Comparison of ENCODE assay signal across 18 cellular contexts in the genomic region with DNA sequence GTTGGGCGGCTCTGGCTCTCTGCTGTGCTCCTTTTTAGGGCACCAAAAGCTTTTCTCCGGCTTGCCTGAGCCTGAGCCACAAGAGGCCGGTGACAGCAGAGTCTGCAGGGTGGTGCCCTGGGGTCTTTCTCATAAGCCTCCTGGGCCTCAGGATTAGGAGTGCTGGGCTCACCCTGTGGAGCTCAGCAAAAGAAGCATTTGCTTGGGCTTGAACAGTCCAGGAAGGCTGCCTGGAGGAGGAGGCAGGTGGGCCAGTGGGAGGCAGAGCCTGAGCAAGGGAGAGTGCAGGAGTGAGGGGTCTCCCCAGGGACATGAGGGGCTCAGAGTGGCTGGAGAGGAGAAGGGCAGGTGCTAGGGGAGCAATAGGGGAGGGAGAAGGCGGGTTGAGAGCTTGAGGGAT. TPM values are rescaled to one million over a fixed set of nuclear protein-coding genes. Genes with fewer than 3 reads are reported as not detected.
DNase-seq lines count a peak whose midpoint lies in the region; ATAC-seq, FAIRE-seq and TF ChIP-seq lines count a peak whose summit lies in the region.
"Had no signal": no experiment of that assay in that cellular context is flagged by ENCODE, and none has a peak within 500 bp of the region (broad histone marks: within the 10 kb centered on the region; RNA-seq: fewer than 3 reads in every experiment).

No MANE protein-coding gene starts in this region.

- CTCF ChIA-PET in RWPE1 (lab: Yijun Ruan, JAX), result interaction anchor here (0.6 to 1.2 kb wide), 3 partner anchors 10 to 296 kb away, joined by 3 to 6 read pairs (median 3); no protein-coding TSS in a partner anchor
- CTCF ChIA-PET in HepG2 (lab: Yijun Ruan, JAX; ENCODE audit: low intra/inter-chr PET ratio, low total read pairs), result no interaction called here

- DNase-seq in right cardiac atrium (peak in 2 of 3 donors; percentile 0 to 52), left ventricle myocardium inferior (no peak), RWPE1 (ENCODE audit: low spot score) (no peak), HepG2 (ENCODE audit: low spot score) (no peak), spleen (peak; percentile 48), sciatic nerve (ENCODE audit: low spot score) (no peak), prostate gland (ENCODE audit: low spot score) (no peak), hepatic stellate cell (ENCODE audit: low spot score) (no peak)
- DNase-seq: AML-193; CD4-positive, alpha-beta memory T cell; DMS153; DMS79; GDM1; GOT3; H7 had no signal

- H3K4me2 ChIP-seq in HepG2 (ENCODE audit: low read depth, low read length), result no peak overlapping the region

- no peaks in the 10 kb centered on the region for H3K79me2 ChIP-seq in HepG2 (ENCODE audit: insufficient read depth, low read length)

- no peak for FAIRE-seq in HepG2 (lab: Jason Lieb, UNC)
- FAIRE-seq: GM12892, GM18507 had no signal

- H3K27me3 ChIP-seq in right cardiac atrium (ENCODE audit: control insufficient read depth, insufficient read depth) (no peaks in the 10 kb centered on the region), left ventricle myocardium inferior (ENCODE audit: low read depth) (peaks cover 86% of the 10 kb centered on the region), HepG2 (ENCODE audit: control insufficient read depth in 1 of 2, insufficient read depth in 2 of 2, low read length in 2 of 2) (peaks cover 37 to 92% of the 10 kb centered on the region in 2 experiments), spleen (replicated peaks in 1 of 7) (peaks cover 0 to 82% (median 10%) of the 10 kb centered on the region in 7 donors), prostate gland (replicated peaks; ENCODE audit: insufficient read depth) (peaks cover 6% of the 10 kb centered on the region)

- H3K4me1 ChIP-seq in right cardiac atrium (ENCODE audit: control insufficient read depth, insufficient read depth, low read length) (no peaks in the 10 kb centered on the region), left ventricle myocardium inferior (peaks cover 1% of the 10 kb centered on the region), HepG2 (ENCODE audit: insufficient read depth, low read length) (no peaks in the 10 kb centered on the region), spleen (no peaks in the 10 kb centered on the region), prostate gland (replicated peaks) (no peaks in the 10 kb centered on the region)

- no peak overlapping the region for H2AFZ ChIP-seq in HepG2 (ENCODE audit: low read length)

- no peak overlapping the region for H3K9ac ChIP-seq in HepG2 (ENCODE audit: insufficient read depth, low read depth, low read length)

- TF ChIP-seq CTCF in left ventricle myocardium inferior (IDR thresholded peaks at IDR 0.05; ENCODE audit: borderline replicate concordance) (no peak), RWPE1 (conservative IDR thresholded peaks at IDR 0.05; ENCODE audit: low read depth) (no peak), HepG2 (CRISPR knock-in tag; IDR thresholded peaks at IDR 0.05) (no peak), spleen (IDR thresholded peaks at IDR 0.05 in 8 of 11, conservative IDR thresholded peaks at IDR 0.05 in 3 of 11) (no peak), prostate gland (IDR thresholded peaks at IDR 0.05) (no peak)

- H3K4me3 ChIP-seq in right cardiac atrium (ENCODE audit: low read length) (no peak overlapping the region), left ventricle myocardium inferior (no peak overlapping the region), HepG2 (replicated peaks in 1 of 3; ENCODE audit: insufficient read depth in 1 of 3, low read depth in 2 of 3, low read length in 3 of 3) (no peak overlapping the region), spleen (no peak overlapping the region), prostate gland (no peak overlapping the region)

- POLR2A ChIA-PET in RWPE1 (lab: Yijun Ruan, JAX; ENCODE audit: low non-redundant PET) (no interaction called here), HepG2 (lab: Yijun Ruan, JAX) (no interaction called here)

- H3K27ac ChIP-seq in right cardiac atrium (ENCODE audit: low read length), result no peak overlapping the region
- no peak overlapping the region for H3K27ac ChIP-seq in left ventricle myocardium inferior (replicated peaks)
- peak overlapping the region; percentile 65 for H3K27ac ChIP-seq in RWPE1
- no peak overlapping the region for H3K27ac ChIP-seq in HepG2 (ENCODE audit: extremely low read length, insufficient read depth, low read length)
- H3K27ac ChIP-seq in spleen, result no peak overlapping the region
- H3K27ac ChIP-seq in prostate gland, result no peak overlapping the region
- H3K27ac ChIP-seq: C4-2B had no signal

- no peaks in the 10 kb centered on the region for H3K36me3 ChIP-seq in left ventricle myocardium inferior
- no peaks in the 10 kb centered on the region for H3K36me3 ChIP-seq in HepG2 (replicated peaks in 1 of 2; ENCODE audit: control insufficient read depth in 1 of 2, insufficient read depth in 2 of 2, low read length in 2 of 2)
- H3K36me3 ChIP-seq in spleen, result no peaks in the 10 kb centered on the region
- H3K36me3 ChIP-seq in prostate gland, result no peaks in the 10 kb centered on the region

- TF ChIP-seq POLR2A in HepG2 (IDR thresholded peaks at IDR 0.05; ENCODE audit: insufficient read depth in 1 of 2, low read depth in 2 of 2, low read length in 2 of 2), result no peak
- no peak for TF ChIP-seq POLR2A in spleen (IDR thresholded peaks at IDR 0.05)
- no peak for TF ChIP-seq POLR2A in prostate gland (IDR thresholded peaks at IDR 0.05)

- intact Hi-C loops in right cardiac atrium (cut with DNase I) (loop anchor here in 1 of 4 donors (10.0 kb wide), 1 partner anchor 59 kb away; a partner anchor contains a TSS), left ventricle myocardium inferior (cut with micrococcal nuclease) (loop anchor here (10.0 kb wide), 1 partner anchor 69 kb away; no protein-coding TSS in a partner anchor), HepG2 (cut with micrococcal nuclease; ENCODE audit: unreplicated experiment) (no loop called here), spleen (cut with DNase I; ENCODE audit: low total_unique reads) (no loop called here), sciatic nerve (cut with DNase I) (no loop called here), prostate gland (cut with DNase I) (no loop called here)

- in situ Hi-C loops in HepG2 (cut with HindIII; ENCODE audit: extremely low pct_ligation_motif_present, low pct_unique_long_range_greater_than_20kb), result no loop called here

- WGBS in right cardiac atrium, result 95% methylated on average over 4 of the region's 4 CpGs
- 42% methylated on average over 4 of the region's 4 CpGs for WGBS in HepG2 (ENCODE audit: low lambda C conversion rate)
- 93 to 97% (median 95%) methylated on average over 4 of the region's 4 CpGs for WGBS in spleen, 5 donors
- 93% methylated on average over 4 of the region's 4 CpGs for WGBS in prostate gland

- TF ChIP-seq EP300 in HepG2 (IDR thresholded peaks at IDR 0.05; ENCODE audit: low read depth in 2 of 2, low read length in 2 of 2) (no peak), HepG2 (CRISPR knock-in tag; IDR thresholded peaks at IDR 0.05; ENCODE audit: borderline replicate concordance) (no peak)

- no peaks in the 10 kb centered on the region; the same call in 1 of the 2 replicates for H4K20me1 ChIP-seq in HepG2 (ENCODE audit: insufficient read depth, low read length)

- ATAC-seq in right cardiac atrium, result no peak
- ATAC-seq in HepG2, result no peak
- ATAC-seq in sciatic nerve, result no peak

- no TSS peak for BruUV-seq in HepG2 (replicated peaks; lab: Mats Ljungman, UMichigan)

- no peaks in the 10 kb centered on the region for H3K9me3 ChIP-seq in right cardiac atrium (ENCODE audit: control insufficient read depth, low read length)
- H3K9me3 ChIP-seq in left ventricle myocardium inferior (replicated peaks), result no peaks in the 10 kb centered on the region
- H3K9me3 ChIP-seq in HepG2 (ENCODE audit: low read length), result no peaks in the 10 kb centered on the region
- no peaks in the 10 kb centered on the region for H3K9me3 ChIP-seq in spleen
- no peaks in the 10 kb centered on the region for H3K9me3 ChIP-seq in prostate gland

- no peak for TF ChIP-seq RAD21 in HepG2 (CRISPR knock-in tag; IDR thresholded peaks at IDR 0.05)

RNA-seq across cellular contexts. Expression of a gene that starts 32.9 kb away (rescaled TPM):
- total RNA-seq in right cardiac atrium (10 to 100 TPM in 1 of 4 donors, 1 to 10 TPM in 3; 8.3 to 10.9 (median 8.6) TPM), left ventricle myocardium inferior (9.8 TPM), HepG2 (2016; rRNA removed; fragmentation: Illumina TruSeq; extraction: Trizol) (34.8 and 35.9 TPM in 2 replicates), spleen (10 to 100 TPM in 4 of 7 donors, 1 to 10 TPM in 3; 8.5 to 15.7 (median 12.0) TPM), sciatic nerve (10.4 TPM), prostate gland (10 to 100 TPM in 1 of 2 donors, 1 to 10 TPM in 1; 8.3 to 24.1 TPM)
- polyA plus RNA-seq in right cardiac atrium (12.1 TPM), HepG2 (2011; rRNA removed) (31.6 and 34.2 TPM in 2 replicates), spleen (10 to 100 TPM; 10.6 to 13.1 (median 12.6) TPM)
- total RNA-seq in HepG2 (2016; cell fraction: cytosol; rRNA removed; fragmentation: Illumina TruSeq; extraction: Trizol; ENCODE audit: low read depth), result 79.0 and 80.7 TPM in 2 replicates
- 31.8 and 38.7 TPM in 2 replicates for total RNA-seq in HepG2 (2016; cell fraction: insoluble cytoplasmic fraction; rRNA removed; fragmentation: Illumina TruSeq; extraction: Trizol)
- total RNA-seq in HepG2 (2016; cell fraction: membrane; rRNA removed; fragmentation: Illumina TruSeq; extraction: Trizol), result 96.7 and 98.0 TPM in 2 replicates
- 17.0 and 18.5 TPM in 2 replicates for total RNA-seq in HepG2 (2016; cell fraction: nucleus; rRNA removed; fragmentation: Illumina TruSeq; extraction: Trizol)
- 30.7 and 37.2 TPM in 2 replicates for polyA plus RNA-seq in HepG2 (2011; cell fraction: cytosol; rRNA removed)
- polyA plus RNA-seq in HepG2 (2011; cell fraction: nucleus; rRNA removed), result 29.7 and 36.4 TPM in 2 replicates
- 21.6 and 23.1 TPM in 2 replicates for polyA plus RNA-seq in HepG2 (2012)
- polyA plus RNA-seq in HepG2 (2016; cell fraction: cytosol; fragmentation: Illumina TruSeq; extraction: Trizol; ENCODE audit: low read depth), result 88.5 and 96.5 TPM in 2 replicates
- polyA plus RNA-seq in HepG2 (2016; cell fraction: insoluble cytoplasmic fraction; fragmentation: Illumina TruSeq; extraction: Trizol; ENCODE audit: low read depth), result 34.9 and 39.2 TPM in 2 replicates
- 88.7 and 90.6 TPM in 2 replicates for polyA plus RNA-seq in HepG2 (2016; cell fraction: membrane; fragmentation: Illumina TruSeq; extraction: Trizol; ENCODE audit: low read depth)
- 40.3 and 42.7 TPM in 2 replicates for polyA plus RNA-seq in HepG2 (2016; cell fraction: nucleus; fragmentation: Illumina TruSeq; extraction: Trizol; ENCODE audit: insufficient read depth, low read depth)
- polyA minus RNA-seq in HepG2 (2011; rRNA and poly(A)+ RNA removed; ENCODE audit: low replicate concordance), result 21.2 and 36.8 TPM in 2 replicates
- 12.7 and 13.0 TPM in 2 replicates for polyA minus RNA-seq in HepG2 (2011; cell fraction: cytosol; rRNA and poly(A)+ RNA removed)
- 10.2 and 10.9 TPM in 2 replicates for polyA minus RNA-seq in HepG2 (2011; cell fraction: nucleus; rRNA and poly(A)+ RNA removed)

RNA-seq across cellular contexts. Expression of a gene that starts 41.2 kb away (rescaled TPM):
- total RNA-seq in right cardiac atrium, result 10 to 100 TPM; 21.0 to 29.6 (median 24.2) TPM
- polyA plus RNA-seq in right cardiac atrium, result 26.6 TPM
- total RNA-seq in left ventricle myocardium inferior, result 19.2 TPM
- total RNA-seq in HepG2 (2016; rRNA removed; fragmentation: Illumina TruSeq; extraction: Trizol), result 68.3 and 81.8 TPM in 2 replicates
- 6.3 and 8.7 TPM in 2 replicates for total RNA-seq in HepG2 (2016; cell fraction: cytosol; rRNA removed; fragmentation: Illumina TruSeq; extraction: Trizol; ENCODE audit: low read depth)
- 58.8 and 84.2 TPM in 2 replicates for total RNA-seq in HepG2 (2016; cell fraction: insoluble cytoplasmic fraction; rRNA removed; fragmentation: Illumina TruSeq; extraction: Trizol)
- 20.8 and 24.4 TPM in 2 replicates for total RNA-seq in HepG2 (2016; cell fraction: membrane; rRNA removed; fragmentation: Illumina TruSeq; extraction: Trizol)
- 33.8 and 41.3 TPM in 2 replicates for total RNA-seq in HepG2 (2016; cell fraction: nucleus; rRNA removed; fragmentation: Illumina TruSeq; extraction: Trizol)
- polyA plus RNA-seq in HepG2 (2011; rRNA removed), result 47.7 and 62.2 TPM in 2 replicates
- polyA plus RNA-seq in HepG2 (2011; cell fraction: cytosol; rRNA removed), result 58.6 and 82.5 TPM in 2 replicates
- polyA plus RNA-seq in HepG2 (2011; cell fraction: nucleus; rRNA removed), result 105 and 121 TPM in 2 replicates
- 34.0 and 38.1 TPM in 2 replicates for polyA plus RNA-seq in HepG2 (2012)
- polyA plus RNA-seq in HepG2 (2016; cell fraction: cytosol; fragmentation: Illumina TruSeq; extraction: Trizol; ENCODE audit: low read depth), result 4.2 and 4.7 TPM in 2 replicates
- 68.1 and 77.5 TPM in 2 replicates for polyA plus RNA-seq in HepG2 (2016; cell fraction: insoluble cytoplasmic fraction; fragmentation: Illumina TruSeq; extraction: Trizol; ENCODE audit: low read depth)
- 11.5 and 14.2 TPM in 2 replicates for polyA plus RNA-seq in HepG2 (2016; cell fraction: membrane; fragmentation: Illumina TruSeq; extraction: Trizol; ENCODE audit: low read depth)
- polyA plus RNA-seq in HepG2 (2016; cell fraction: nucleus; fragmentation: Illumina TruSeq; extraction: Trizol; ENCODE audit: insufficient read depth, low read depth), result 103 and 104 TPM in 2 replicates
- polyA minus RNA-seq in HepG2 (2011; rRNA and poly(A)+ RNA removed; ENCODE audit: low replicate concordance), result 38.5 and 45.1 TPM in 2 replicates
- polyA minus RNA-seq in HepG2 (2011; cell fraction: cytosol; rRNA and poly(A)+ RNA removed), result 39.4 and 42.5 TPM in 2 replicates
- polyA minus RNA-seq in HepG2 (2011; cell fraction: nucleus; rRNA and poly(A)+ RNA removed), result 15.1 and 20.0 TPM in 2 replicates
- total RNA-seq in spleen, result 10 to 100 TPM; 69.8 to 91.0 (median 78.2) TPM
- 100 to 1,000 TPM in 1 of 3 donors, 10 to 100 TPM in 2; 46.0 to 127 (median 66.9) TPM for polyA plus RNA-seq in spleen
- total RNA-seq in sciatic nerve, result 52.7 TPM
- 10 to 100 TPM; 60.2 to 76.9 TPM for total RNA-seq in prostate gland

RNA-seq across cellular contexts. Expression of a gene that starts 53.4 kb away (rescaled TPM):
- 1 to 10 TPM; 4.3 to 6.9 (median 5.6) TPM for total RNA-seq in right cardiac atrium
- polyA plus RNA-seq in right cardiac atrium, result 13.0 TPM
- 2.1 TPM for total RNA-seq in left ventricle myocardium inferior
- 53.3 and 204 TPM in 2 replicates for total RNA-seq in HepG2 (2016; rRNA removed; fragmentation: Illumina TruSeq; extraction: Trizol)
- total RNA-seq in HepG2 (2016; cell fraction: cytosol; rRNA removed; fragmentation: Illumina TruSeq; extraction: Trizol; ENCODE audit: low read depth), result 13.9 and 15.8 TPM in 2 replicates
- 48.0 and 215 TPM in 2 replicates for total RNA-seq in HepG2 (2016; cell fraction: insoluble cytoplasmic fraction; rRNA removed; fragmentation: Illumina TruSeq; extraction: Trizol)
- total RNA-seq in HepG2 (2016; cell fraction: membrane; rRNA removed; fragmentation: Illumina TruSeq; extraction: Trizol), result 19.3 and 20.8 TPM in 2 replicates
- 216 and 254 TPM in 2 replicates for total RNA-seq in HepG2 (2016; cell fraction: nucleus; rRNA removed; fragmentation: Illumina TruSeq; extraction: Trizol)
- 155 and 175 TPM in 2 replicates for polyA plus RNA-seq in HepG2 (2011; rRNA removed)
- 84.5 and 113 TPM in 2 replicates for polyA plus RNA-seq in HepG2 (2011; cell fraction: cytosol; rRNA removed)
- 1,291 and 1,782 TPM in 2 replicates for polyA plus RNA-seq in HepG2 (2011; cell fraction: nucleus; rRNA removed)
- 79.9 and 172 TPM in 2 replicates for polyA plus RNA-seq in HepG2 (2012)
- 9.2 and 9.5 TPM in 2 replicates for polyA plus RNA-seq in HepG2 (2016; cell fraction: cytosol; fragmentation: Illumina TruSeq; extraction: Trizol; ENCODE audit: low read depth)
- polyA plus RNA-seq in HepG2 (2016; cell fraction: insoluble cytoplasmic fraction; fragmentation: Illumina TruSeq; extraction: Trizol; ENCODE audit: low read depth), result 55.1 and 66.2 TPM in 2 replicates
- 17.0 and 20.1 TPM in 2 replicates for polyA plus RNA-seq in HepG2 (2016; cell fraction: membrane; fragmentation: Illumina TruSeq; extraction: Trizol; ENCODE audit: low read depth)
- polyA plus RNA-seq in HepG2 (2016; cell fraction: nucleus; fragmentation: Illumina TruSeq; extraction: Trizol; ENCODE audit: insufficient read depth, low read depth), result 637 and 662 TPM in 2 replicates
- polyA minus RNA-seq in HepG2 (2011; rRNA and poly(A)+ RNA removed; ENCODE audit: low replicate concordance), result 5.1 and 12.2 TPM in 2 replicates
- 23.0 and 25.3 TPM in 2 replicates for polyA minus RNA-seq in HepG2 (2011; cell fraction: cytosol; rRNA and poly(A)+ RNA removed)
- polyA minus RNA-seq in HepG2 (2011; cell fraction: nucleus; rRNA and poly(A)+ RNA removed), result 56.8 and 67.0 TPM in 2 replicates
- total RNA-seq in spleen, result 10 to 100 TPM in 3 of 7 donors, 1 to 10 TPM in 4; 1.2 to 16.7 (median 6.8) TPM
- polyA plus RNA-seq in spleen, result 10 to 100 TPM; 10.9 to 14.7 (median 13.1) TPM
- 69.6 TPM for total RNA-seq in sciatic nerve
- 1 to 10 TPM; 5.8 to 6.5 TPM for total RNA-seq in prostate gland
- total RNA-seq: CD4-positive, alpha-beta memory T cell had no signal

RNA-seq across cellular contexts. Expression of a gene that starts 54.8 kb away (rescaled TPM):
- total RNA-seq in right cardiac atrium (under 1 TPM in 1 of 4 donors, not detected in 3; 0.06 TPM), left ventricle myocardium inferior (not detected), HepG2 (2016; rRNA removed; fragmentation: Illumina TruSeq; extraction: Trizol) (0.09 TPM in 1 of 2 replicates, not detected in the other), spleen (1 to 10 TPM in 3 of 7 donors, under 1 TPM in 4; 0.51 to 5.7 (median 0.92) TPM), sciatic nerve (0.09 TPM), prostate gland (under 1 TPM in 1 of 2 donors, not detected in 1; 0.74 TPM)
- polyA plus RNA-seq in right cardiac atrium (not detected), HepG2 (2011; rRNA removed) (0.12 and 0.17 TPM in 2 replicates), spleen (under 1 TPM; 0.14 to 0.30 (median 0.26) TPM)
- not detected in 2 replicates for total RNA-seq in HepG2 (2016; cell fraction: cytosol; rRNA removed; fragmentation: Illumina TruSeq; extraction: Trizol; ENCODE audit: low read depth)
- 0.04 TPM in 1 of 2 replicates, not detected in the other for total RNA-seq in HepG2 (2016; cell fraction: insoluble cytoplasmic fraction; rRNA removed; fragmentation: Illumina TruSeq; extraction: Trizol)
- total RNA-seq in HepG2 (2016; cell fraction: membrane; rRNA removed; fragmentation: Illumina TruSeq; extraction: Trizol), result 0.09 TPM in 1 of 2 replicates, not detected in the other
- total RNA-seq in HepG2 (2016; cell fraction: nucleus; rRNA removed; fragmentation: Illumina TruSeq; extraction: Trizol), result 0.12 TPM in 1 of 2 replicates, not detected in the other
- polyA plus RNA-seq in HepG2 (2011; cell fraction: cytosol; rRNA removed), result 0.09 and 0.12 TPM in 2 replicates
- polyA plus RNA-seq in HepG2 (2011; cell fraction: nucleus; rRNA removed), result 0.38 and 0.51 TPM in 2 replicates
- polyA plus RNA-seq in HepG2 (2012), result 0.09 and 0.19 TPM in 2 replicates
- polyA plus RNA-seq in HepG2 (2016; cell fraction: cytosol; fragmentation: Illumina TruSeq; extraction: Trizol; ENCODE audit: low read depth), result not detected in 2 replicates
- polyA plus RNA-seq in HepG2 (2016; cell fraction: insoluble cytoplasmic fraction; fragmentation: Illumina TruSeq; extraction: Trizol; ENCODE audit: low read depth), result 0.08 TPM in 1 of 2 replicates, not detected in the other
- 0.05 TPM in 1 of 2 replicates, not detected in the other for polyA plus RNA-seq in HepG2 (2016; cell fraction: membrane; fragmentation: Illumina TruSeq; extraction: Trizol; ENCODE audit: low read depth)
- 0.35 and 0.41 TPM in 2 replicates for polyA plus RNA-seq in HepG2 (2016; cell fraction: nucleus; fragmentation: Illumina TruSeq; extraction: Trizol; ENCODE audit: insufficient read depth, low read depth)
- polyA minus RNA-seq in HepG2 (2011; rRNA and poly(A)+ RNA removed; ENCODE audit: low replicate concordance), result 0.24 TPM in 1 of 2 replicates, not detected in the other
- polyA minus RNA-seq in HepG2 (2011; cell fraction: cytosol; rRNA and poly(A)+ RNA removed), result not detected in 2 replicates
- 0.12 and 0.13 TPM in 2 replicates for polyA minus RNA-seq in HepG2 (2011; cell fraction: nucleus; rRNA and poly(A)+ RNA removed)
- polyA plus RNA-seq: CD4-positive, alpha-beta memory T cell had no signal

Comparison
In these comparisons a context has a peak if more than half of its experiments do, and no peak if none do; other contexts are left out.
1. DNase-seq: peak in right cardiac atrium (2 of 3) and spleen (single experiment); none in left ventricle myocardium inferior (single experiment), RWPE1 (single experiment), HepG2 (single experiment), sciatic nerve (single experiment), prostate gland (single experiment) and hepatic stellate cell (single experiment).